Comparison of ENCODE assay signal across 1 cellular context in genomic region chr22:19271856-19272535, GRCh38.
A peak's percentile ranks its signal among the peaks of the same experiment; 100 is the strongest.
TF ChIP-seq lines count a peak whose summit lies in the region.

No MANE protein-coding gene starts in this region.

TF ChIP-seq in HepG2, 621 proteins besides CTCF, POLR2A, EP300 and RAD21 (continued from another document and continues in another):
- TF ChIP-seq, protein P1, sequence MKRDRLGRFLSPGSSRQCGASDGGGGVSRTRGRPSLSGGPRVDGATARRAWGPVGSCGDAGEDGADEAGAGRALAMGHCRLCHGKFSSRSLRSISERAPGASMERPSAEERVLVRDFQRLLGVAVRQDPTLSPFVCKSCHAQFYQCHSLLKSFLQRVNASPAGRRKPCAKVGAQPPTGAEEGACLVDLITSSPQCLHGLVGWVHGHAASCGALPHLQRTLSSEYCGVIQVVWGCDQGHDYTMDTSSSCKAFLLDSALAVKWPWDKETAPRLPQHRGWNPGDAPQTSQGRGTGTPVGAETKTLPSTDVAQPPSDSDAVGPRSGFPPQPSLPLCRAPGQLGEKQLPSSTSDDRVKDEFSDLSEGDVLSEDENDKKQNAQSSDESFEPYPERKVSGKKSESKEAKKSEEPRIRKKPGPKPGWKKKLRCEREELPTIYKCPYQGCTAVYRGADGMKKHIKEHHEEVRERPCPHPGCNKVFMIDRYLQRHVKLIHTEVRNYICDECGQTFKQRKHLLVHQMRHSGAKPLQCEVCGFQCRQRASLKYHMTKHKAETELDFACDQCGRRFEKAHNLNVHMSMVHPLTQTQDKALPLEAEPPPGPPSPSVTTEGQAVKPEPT (CRISPR knock-in tag; IDR thresholded peaks at IDR 0.05; ENCODE audit: low read depth), result peak; percentile 85; the same call in 1 of the 2 replicates
- TF ChIP-seq SMAD9 (CRISPR knock-in tag; IDR thresholded peaks at IDR 0.05) (no peak), ZFYVE20 (CRISPR knock-in tag; IDR thresholded peaks at IDR 0.05; ENCODE audit: borderline replicate concordance, low read depth) (no peak), HOXA7 (CRISPR knock-in tag; IDR thresholded peaks at IDR 0.05) (no peak), NFYC (CRISPR knock-in tag; IDR thresholded peaks at IDR 0.05) (no peak), CREB1 (IDR thresholded peaks at IDR 0.05) (peak; percentile 68), CREB1 (CRISPR knock-in tag; IDR thresholded peaks at IDR 0.05) (peak; percentile 60), ZNF614 (CRISPR knock-in tag; IDR thresholded peaks at IDR 0.05; ENCODE audit: borderline replicate concordance) (peak; percentile 41; the same call in 1 of the 2 replicates), AGO1 (IDR thresholded peaks at IDR 0.05; ENCODE audit: low read depth, low read length, poor library complexity, severe bottlenecking) (no peak), NCOA1 (CRISPR knock-in tag; IDR thresholded peaks at IDR 0.05) (no peak), SAP130 (CRISPR knock-in tag; IDR thresholded peaks at IDR 0.05; ENCODE audit: low read depth) (peak; percentile 76), ZNF781 (CRISPR knock-in tag; IDR thresholded peaks at IDR 0.05; ENCODE audit: borderline replicate concordance, not compliant biosample characterization) (no peak), WIZ (CRISPR knock-in tag; IDR thresholded peaks at IDR 0.05) (no peak), NR2F6 (IDR thresholded peaks at IDR 0.05) (no peak), NR2F6 (CRISPR knock-in tag; IDR thresholded peaks at IDR 0.05) (peak; percentile 46; the same call in 1 of the 2 replicates), ZNF619 (CRISPR knock-in tag; IDR thresholded peaks at IDR 0.05) (no peak), ZNF629 (CRISPR knock-in tag; conservative IDR thresholded peaks at IDR 0.05) (0 out of 2 replicates have a peak, but pooled peaks have one; percentile 6), FOXC1 (CRISPR knock-in tag; IDR thresholded peaks at IDR 0.05; ENCODE audit: borderline replicate concordance) (no peak), ADNP (CRISPR knock-in tag; IDR thresholded peaks at IDR 0.05) (peak; percentile 61; the same call in 1 of the 2 replicates), MZF1 (CRISPR knock-in tag; IDR thresholded peaks at IDR 0.05; ENCODE audit: borderline replicate concordance) (no peak), ZNF280D (CRISPR knock-in tag; IDR thresholded peaks at IDR 0.05) (peak; percentile 82; the same call in 1 of the 2 replicates), KDM5A (IDR thresholded peaks at IDR 0.05; ENCODE audit: borderline replicate concordance, low read length) (no peak), ZNF557 (CRISPR knock-in tag; IDR thresholded peaks at IDR 0.05) (no peak), FOXA1 (IDR thresholded peaks at IDR 0.05) (no peak), FOXA1 (CRISPR knock-in tag; IDR thresholded peaks at IDR 0.05) (peak; percentile 14; the same call in 1 of the 2 replicates), MEIS1 (CRISPR knock-in tag; IDR thresholded peaks at IDR 0.05; ENCODE audit: borderline replicate concordance) (no peak), ZNF101 (CRISPR knock-in tag; IDR thresholded peaks at IDR 0.05; ENCODE audit: borderline replicate concordance, low read depth) (no peak), PITX1 (CRISPR knock-in tag; IDR thresholded peaks at IDR 0.05) (peak; percentile 66), MED1 (CRISPR knock-in tag; IDR thresholded peaks at IDR 0.05) (peak; percentile 66), ZNF563 (CRISPR knock-in tag; IDR thresholded peaks at IDR 0.05) (no peak), ZSCAN31 (CRISPR knock-in tag; IDR thresholded peaks at IDR 0.05; ENCODE audit: low read depth) (no peak), SRSF4 (IDR thresholded peaks at IDR 0.05; ENCODE audit: low read depth, low read length, poor library complexity, severe bottlenecking) (no peak), ZNF580 (CRISPR knock-in tag; IDR thresholded peaks at IDR 0.05; ENCODE audit: borderline replicate concordance, low read depth) (peak; percentile 34; the same call in 1 of the 2 replicates), ZBTB3 (CRISPR knock-in tag; IDR thresholded peaks at IDR 0.05; ENCODE audit: borderline replicate concordance, low read depth) (peak; percentile 52; the same call in 1 of the 2 replicates), BCL6 (CRISPR knock-in tag; IDR thresholded peaks at IDR 0.05) (peak; percentile 56; the same call in 1 of the 2 replicates), ZNF766 (CRISPR knock-in tag; IDR thresholded peaks at IDR 0.05; ENCODE audit: borderline replicate concordance) (peak; percentile 61; the same call in 1 of the 2 replicates), ZNF660 (CRISPR knock-in tag; IDR thresholded peaks at IDR 0.05; ENCODE audit: borderline replicate concordance, low read depth) (no peak), ATF7 (IDR thresholded peaks at IDR 0.05) (peak; percentile 80), ATF7 (CRISPR knock-in tag; IDR thresholded peaks at IDR 0.05) (peak; percentile 80; the same call in 1 of the 2 replicates), ZNF747 (CRISPR knock-in tag; IDR thresholded peaks at IDR 0.05; ENCODE audit: borderline replicate concordance) (no peak), ZNF777 (CRISPR knock-in tag; IDR thresholded peaks at IDR 0.05) (no peak), ZNF720 (CRISPR knock-in tag; IDR thresholded peaks at IDR 0.05) (no peak), ZNF609 (CRISPR knock-in tag; IDR thresholded peaks at IDR 0.05; ENCODE audit: borderline replicate concordance) (0 out of 2 replicates have a peak, but pooled peaks have one; percentile 19), FOXP1 (IDR thresholded peaks at IDR 0.05) (no peak), FOXP1 (CRISPR knock-in tag; IDR thresholded peaks at IDR 0.05) (peak; percentile 31; the same call in 1 of the 2 replicates), MIXL1 (CRISPR knock-in tag; IDR thresholded peaks at IDR 0.05) (0 out of 2 replicates have a peak, but pooled peaks have one; percentile 44), KAT2B (IDR thresholded peaks at IDR 0.05; ENCODE audit: borderline replicate concordance, low read depth, low read length) (no peak), MAFK (conservative IDR thresholded peaks at IDR 0.05 in 1 of 2, IDR thresholded peaks at IDR 0.05 in 1 of 2; ENCODE audit: low read length in 2 of 2) (no peak)
- TF ChIP-seq, protein P2, sequence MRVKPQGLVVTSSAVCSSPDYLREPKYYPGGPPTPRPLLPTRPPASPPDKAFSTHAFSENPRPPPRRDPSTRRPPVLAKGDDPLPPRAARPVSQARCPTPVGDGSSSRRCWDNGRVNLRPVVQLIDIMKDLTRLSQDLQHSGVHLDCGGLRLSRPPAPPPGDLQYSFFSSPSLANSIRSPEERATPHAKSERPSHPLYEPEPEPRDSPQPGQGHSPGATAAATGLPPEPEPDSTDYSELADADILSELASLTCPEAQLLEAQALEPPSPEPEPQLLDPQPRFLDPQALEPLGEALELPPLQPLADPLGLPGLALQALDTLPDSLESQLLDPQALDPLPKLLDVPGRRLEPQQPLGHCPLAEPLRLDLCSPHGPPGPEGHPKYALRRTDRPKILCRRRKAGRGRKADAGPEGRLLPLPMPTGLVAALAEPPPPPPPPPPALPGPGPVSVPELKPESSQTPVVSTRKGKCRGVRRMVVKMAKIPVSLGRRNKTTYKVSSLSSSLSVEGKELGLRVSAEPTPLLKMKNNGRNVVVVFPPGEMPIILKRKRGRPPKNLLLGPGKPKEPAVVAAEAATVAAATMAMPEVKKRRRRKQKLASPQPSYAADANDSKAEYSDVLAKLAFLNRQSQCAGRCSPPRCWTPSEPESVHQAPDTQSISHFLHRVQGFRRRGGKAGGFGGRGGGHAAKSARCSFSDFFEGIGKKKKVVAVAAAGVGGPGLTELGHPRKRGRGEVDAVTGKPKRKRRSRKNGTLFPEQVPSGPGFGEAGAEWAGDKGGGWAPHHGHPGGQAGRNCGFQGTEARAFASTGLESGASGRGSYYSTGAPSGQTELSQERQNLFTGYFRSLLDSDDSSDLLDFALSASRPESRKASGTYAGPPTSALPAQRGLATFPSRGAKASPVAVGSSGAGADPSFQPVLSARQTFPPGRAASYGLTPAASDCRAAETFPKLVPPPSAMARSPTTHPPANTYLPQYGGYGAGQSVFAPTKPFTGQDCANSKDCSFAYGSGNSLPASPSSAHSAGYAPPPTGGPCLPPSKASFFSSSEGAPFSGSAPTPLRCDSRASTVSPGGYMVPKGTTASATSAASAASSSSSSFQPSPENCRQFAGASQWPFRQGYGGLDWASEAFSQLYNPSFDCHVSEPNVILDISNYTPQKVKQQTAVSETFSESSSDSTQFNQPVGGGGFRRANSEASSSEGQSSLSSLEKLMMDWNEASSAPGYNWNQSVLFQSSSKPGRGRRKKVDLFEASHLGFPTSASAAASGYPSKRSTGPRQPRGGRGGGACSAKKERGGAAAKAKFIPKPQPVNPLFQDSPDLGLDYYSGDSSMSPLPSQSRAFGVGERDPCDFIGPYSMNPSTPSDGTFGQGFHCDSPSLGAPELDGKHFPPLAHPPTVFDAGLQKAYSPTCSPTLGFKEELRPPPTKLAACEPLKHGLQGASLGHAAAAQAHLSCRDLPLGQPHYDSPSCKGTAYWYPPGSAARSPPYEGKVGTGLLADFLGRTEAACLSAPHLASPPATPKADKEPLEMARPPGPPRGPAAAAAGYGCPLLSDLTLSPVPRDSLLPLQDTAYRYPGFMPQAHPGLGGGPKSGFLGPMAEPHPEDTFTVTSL (CRISPR knock-in tag; IDR thresholded peaks at IDR 0.05; ENCODE audit: borderline replicate concordance), result peak; percentile 38; the same call in 1 of the 2 replicates
- TF ChIP-seq, protein P3, sequence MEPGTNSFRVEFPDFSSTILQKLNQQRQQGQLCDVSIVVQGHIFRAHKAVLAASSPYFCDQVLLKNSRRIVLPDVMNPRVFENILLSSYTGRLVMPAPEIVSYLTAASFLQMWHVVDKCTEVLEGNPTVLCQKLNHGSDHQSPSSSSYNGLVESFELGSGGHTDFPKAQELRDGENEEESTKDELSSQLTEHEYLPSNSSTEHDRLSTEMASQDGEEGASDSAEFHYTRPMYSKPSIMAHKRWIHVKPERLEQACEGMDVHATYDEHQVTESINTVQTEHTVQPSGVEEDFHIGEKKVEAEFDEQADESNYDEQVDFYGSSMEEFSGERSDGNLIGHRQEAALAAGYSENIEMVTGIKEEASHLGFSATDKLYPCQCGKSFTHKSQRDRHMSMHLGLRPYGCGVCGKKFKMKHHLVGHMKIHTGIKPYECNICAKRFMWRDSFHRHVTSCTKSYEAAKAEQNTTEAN (CRISPR knock-in tag; conservative IDR thresholded peaks at IDR 0.05), result peak; percentile 47; the same call in 1 of the 2 replicates
- TF ChIP-seq, protein P4, sequence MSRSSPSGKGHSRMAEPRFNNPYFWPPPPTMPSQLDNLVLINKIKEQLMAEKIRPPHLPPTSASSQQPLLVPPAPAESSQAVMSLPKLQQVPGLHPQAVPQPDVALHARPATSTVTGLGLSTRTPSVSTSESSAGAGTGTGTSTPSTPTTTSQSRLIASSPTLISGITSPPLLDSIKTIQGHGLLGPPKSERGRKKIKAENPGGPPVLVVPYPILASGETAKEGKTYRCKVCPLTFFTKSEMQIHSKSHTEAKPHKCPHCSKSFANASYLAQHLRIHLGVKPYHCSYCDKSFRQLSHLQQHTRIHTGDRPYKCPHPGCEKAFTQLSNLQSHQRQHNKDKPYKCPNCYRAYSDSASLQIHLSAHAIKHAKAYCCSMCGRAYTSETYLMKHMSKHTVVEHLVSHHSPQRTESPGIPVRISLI (CRISPR knock-in tag; IDR thresholded peaks at IDR 0.05; ENCODE audit: borderline replicate concordance), result peak; percentile 51; the same call in 1 of the 2 replicates
